ENCODE assay signal across 1 cellular context in genomic region chr6:42441059-42441471, GRCh38.
TF ChIP-seq lines count a peak whose summit lies in the region.

No MANE protein-coding gene starts in this region.

TF ChIP-seq in SK-N-SH treated with all-trans-retinoic acid at 6 μM for 48 hours, 23 proteins besides CTCF, POLR2A, EP300 and RAD21 (continued from another document):
- TF ChIP-seq POU6F1 (CRISPR knock-in tag; IDR thresholded peaks at IDR 0.05; ENCODE audit: borderline replicate concordance, low read depth) (no peak), TSHZ2 (CRISPR knock-in tag; IDR thresholded peaks at IDR 0.05) (no peak)
